1 cellular context compared by ENCODE assay signal in the genomic region with DNA sequence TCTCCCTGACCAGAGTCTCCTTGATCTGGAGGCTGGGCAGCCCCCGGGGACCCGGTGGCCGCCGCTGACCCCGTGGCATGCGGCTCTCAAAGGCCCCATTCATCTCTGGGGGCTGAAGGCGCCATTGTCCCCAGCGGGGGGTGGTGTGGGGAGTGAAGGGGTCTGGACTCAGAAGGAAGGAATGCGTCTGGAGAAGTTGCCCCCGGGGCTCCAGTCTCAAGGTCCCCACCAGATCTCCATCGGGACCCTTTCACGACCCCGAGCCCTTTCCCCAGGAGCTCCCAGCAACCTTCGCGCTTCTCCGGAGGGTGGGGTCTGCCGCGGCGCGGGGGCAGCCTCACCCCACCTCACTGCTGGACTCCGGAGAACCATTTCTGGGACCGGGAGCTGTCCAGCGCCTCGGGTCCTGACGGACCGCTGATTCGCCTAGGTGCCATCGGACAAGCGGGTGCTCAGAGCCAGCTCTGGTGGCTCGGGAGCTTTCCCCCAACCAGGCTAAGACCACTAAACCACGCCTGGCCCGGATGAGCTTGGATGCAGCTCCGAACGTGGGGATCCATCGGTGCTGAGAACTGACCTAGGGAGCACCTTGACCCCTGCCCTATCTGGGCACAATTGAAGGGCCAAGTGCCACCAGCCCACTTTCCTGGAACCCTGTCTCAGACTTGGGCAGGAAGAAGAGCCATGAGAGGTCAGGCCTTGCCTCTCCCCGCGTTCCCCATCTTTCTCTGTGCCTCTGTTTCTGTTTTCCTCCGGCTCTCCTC.
TF ChIP-seq lines count a peak whose summit lies in the region.

No MANE protein-coding gene starts in this region.

TF ChIP-seq in K562, 482 proteins besides CTCF, POLR2A, EP300 and RAD21 (continued from another document and continues in another):
- TF ChIP-seq, protein P1, sequence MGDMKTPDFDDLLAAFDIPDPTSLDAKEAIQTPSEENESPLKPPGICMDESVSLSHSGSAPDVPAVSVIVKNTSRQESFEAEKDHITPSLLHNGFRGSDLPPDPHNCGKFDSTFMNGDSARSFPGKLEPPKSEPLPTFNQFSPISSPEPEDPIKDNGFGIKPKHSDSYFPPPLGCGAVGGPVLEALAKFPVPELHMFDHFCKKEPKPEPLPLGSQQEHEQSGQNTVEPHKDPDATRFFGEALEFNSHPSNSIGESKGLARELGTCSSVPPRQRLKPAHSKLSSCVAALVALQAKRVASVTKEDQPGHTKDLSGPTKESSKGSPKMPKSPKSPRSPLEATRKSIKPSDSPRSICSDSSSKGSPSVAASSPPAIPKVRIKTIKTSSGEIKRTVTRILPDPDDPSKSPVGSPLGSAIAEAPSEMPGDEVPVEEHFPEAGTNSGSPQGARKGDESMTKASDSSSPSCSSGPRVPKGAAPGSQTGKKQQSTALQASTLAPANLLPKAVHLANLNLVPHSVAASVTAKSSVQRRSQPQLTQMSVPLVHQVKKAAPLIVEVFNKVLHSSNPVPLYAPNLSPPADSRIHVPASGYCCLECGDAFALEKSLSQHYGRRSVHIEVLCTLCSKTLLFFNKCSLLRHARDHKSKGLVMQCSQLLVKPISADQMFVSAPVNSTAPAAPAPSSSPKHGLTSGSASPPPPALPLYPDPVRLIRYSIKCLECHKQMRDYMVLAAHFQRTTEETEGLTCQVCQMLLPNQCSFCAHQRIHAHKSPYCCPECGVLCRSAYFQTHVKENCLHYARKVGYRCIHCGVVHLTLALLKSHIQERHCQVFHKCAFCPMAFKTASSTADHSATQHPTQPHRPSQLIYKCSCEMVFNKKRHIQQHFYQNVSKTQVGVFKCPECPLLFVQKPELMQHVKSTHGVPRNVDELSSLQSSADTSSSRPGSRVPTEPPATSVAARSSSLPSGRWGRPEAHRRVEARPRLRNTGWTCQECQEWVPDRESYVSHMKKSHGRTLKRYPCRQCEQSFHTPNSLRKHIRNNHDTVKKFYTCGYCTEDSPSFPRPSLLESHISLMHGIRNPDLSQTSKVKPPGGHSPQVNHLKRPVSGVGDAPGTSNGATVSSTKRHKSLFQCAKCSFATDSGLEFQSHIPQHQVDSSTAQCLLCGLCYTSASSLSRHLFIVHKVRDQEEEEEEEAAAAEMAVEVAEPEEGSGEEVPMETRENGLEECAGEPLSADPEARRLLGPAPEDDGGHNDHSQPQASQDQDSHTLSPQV (IDR thresholded peaks at IDR 0.05), result no peak
- TF ChIP-seq SIX5 (IDR thresholded peaks at IDR 0.05; ENCODE audit: borderline replicate concordance in 1 of 2, insufficient read depth in 1 of 2, low read depth in 1 of 2, low read length in 2 of 2), result no peak
- TF ChIP-seq PRMT5 (CRISPR knock-in tag; IDR thresholded peaks at IDR 0.05), result peak; percentile 84; the same call in 1 of the 2 replicates
- TF ChIP-seq, protein P2, sequence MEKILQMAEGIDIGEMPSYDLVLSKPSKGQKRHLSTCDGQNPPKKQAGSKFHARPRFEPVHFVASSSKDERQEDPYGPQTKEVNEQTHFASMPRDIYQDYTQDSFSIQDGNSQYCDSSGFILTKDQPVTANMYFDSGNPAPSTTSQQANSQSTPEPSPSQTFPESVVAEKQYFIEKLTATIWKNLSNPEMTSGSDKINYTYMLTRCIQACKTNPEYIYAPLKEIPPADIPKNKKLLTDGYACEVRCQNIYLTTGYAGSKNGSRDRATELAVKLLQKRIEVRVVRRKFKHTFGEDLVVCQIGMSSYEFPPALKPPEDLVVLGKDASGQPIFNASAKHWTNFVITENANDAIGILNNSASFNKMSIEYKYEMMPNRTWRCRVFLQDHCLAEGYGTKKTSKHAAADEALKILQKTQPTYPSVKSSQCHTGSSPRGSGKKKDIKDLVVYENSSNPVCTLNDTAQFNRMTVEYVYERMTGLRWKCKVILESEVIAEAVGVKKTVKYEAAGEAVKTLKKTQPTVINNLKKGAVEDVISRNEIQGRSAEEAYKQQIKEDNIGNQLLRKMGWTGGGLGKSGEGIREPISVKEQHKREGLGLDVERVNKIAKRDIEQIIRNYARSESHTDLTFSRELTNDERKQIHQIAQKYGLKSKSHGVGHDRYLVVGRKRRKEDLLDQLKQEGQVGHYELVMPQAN (IDR thresholded peaks at IDR 0.05; ENCODE audit: borderline replicate concordance), result no peak
- 0 out of 2 replicates have a peak, but pooled peaks have one; percentile 19 for TF ChIP-seq EGR1 (conservative IDR thresholded peaks at IDR 0.05)
- TF ChIP-seq ZBTB7A (IDR thresholded peaks at IDR 0.05; ENCODE audit: borderline replicate concordance, control insufficient read depth, low read depth, low read length), result peak; percentile 51; the same call in 1 of the 2 replicates
- TF ChIP-seq KDM1A (IDR thresholded peaks at IDR 0.05), result no peak
- no peak for TF ChIP-seq ZFP36 (IDR thresholded peaks at IDR 0.05; ENCODE audit: low read depth, low read length, partially characterized antibody)
- no peak for TF ChIP-seq ASH1L (IDR thresholded peaks at IDR 0.05; ENCODE audit: borderline replicate concordance, low read depth, partially characterized antibody)
- 0 out of 2 replicates have a peak, but pooled peaks have one; percentile 15 for TF ChIP-seq TGIF2 (CRISPR knock-in tag; IDR thresholded peaks at IDR 0.05)
- TF ChIP-seq, protein P3, sequence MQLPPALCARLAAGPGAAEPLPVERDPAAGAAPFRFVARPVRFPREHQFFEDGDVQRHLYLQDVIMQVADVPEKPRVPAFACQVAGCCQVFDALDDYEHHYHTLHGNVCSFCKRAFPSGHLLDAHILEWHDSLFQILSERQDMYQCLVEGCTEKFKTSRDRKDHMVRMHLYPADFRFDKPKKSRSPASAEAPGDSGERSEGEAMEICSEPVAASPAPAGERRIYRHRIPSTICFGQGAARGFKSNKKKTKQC (CRISPR knock-in tag; IDR thresholded peaks at IDR 0.05), result peak; percentile 87; the same call in 1 of the 2 replicates
- TF ChIP-seq ZNF232 (CRISPR knock-in tag; IDR thresholded peaks at IDR 0.05), result peak; percentile 76
- no peak for TF ChIP-seq ZNF699 (CRISPR knock-in tag; IDR thresholded peaks at IDR 0.05; ENCODE audit: insufficient replicate concordance)
- no peak for TF ChIP-seq STAG1 (CRISPR knock-in tag; IDR thresholded peaks at IDR 0.05; ENCODE audit: borderline replicate concordance)
- TF ChIP-seq GABPB1 (CRISPR knock-in tag; IDR thresholded peaks at IDR 0.05), result 0 out of 2 replicates have a peak, but pooled peaks have one; percentile 32
- no peak for TF ChIP-seq EZH2 (IDR thresholded peaks at IDR 0.05; ENCODE audit: borderline replicate concordance, low read depth, low read length)
- TF ChIP-seq, protein P4, sequence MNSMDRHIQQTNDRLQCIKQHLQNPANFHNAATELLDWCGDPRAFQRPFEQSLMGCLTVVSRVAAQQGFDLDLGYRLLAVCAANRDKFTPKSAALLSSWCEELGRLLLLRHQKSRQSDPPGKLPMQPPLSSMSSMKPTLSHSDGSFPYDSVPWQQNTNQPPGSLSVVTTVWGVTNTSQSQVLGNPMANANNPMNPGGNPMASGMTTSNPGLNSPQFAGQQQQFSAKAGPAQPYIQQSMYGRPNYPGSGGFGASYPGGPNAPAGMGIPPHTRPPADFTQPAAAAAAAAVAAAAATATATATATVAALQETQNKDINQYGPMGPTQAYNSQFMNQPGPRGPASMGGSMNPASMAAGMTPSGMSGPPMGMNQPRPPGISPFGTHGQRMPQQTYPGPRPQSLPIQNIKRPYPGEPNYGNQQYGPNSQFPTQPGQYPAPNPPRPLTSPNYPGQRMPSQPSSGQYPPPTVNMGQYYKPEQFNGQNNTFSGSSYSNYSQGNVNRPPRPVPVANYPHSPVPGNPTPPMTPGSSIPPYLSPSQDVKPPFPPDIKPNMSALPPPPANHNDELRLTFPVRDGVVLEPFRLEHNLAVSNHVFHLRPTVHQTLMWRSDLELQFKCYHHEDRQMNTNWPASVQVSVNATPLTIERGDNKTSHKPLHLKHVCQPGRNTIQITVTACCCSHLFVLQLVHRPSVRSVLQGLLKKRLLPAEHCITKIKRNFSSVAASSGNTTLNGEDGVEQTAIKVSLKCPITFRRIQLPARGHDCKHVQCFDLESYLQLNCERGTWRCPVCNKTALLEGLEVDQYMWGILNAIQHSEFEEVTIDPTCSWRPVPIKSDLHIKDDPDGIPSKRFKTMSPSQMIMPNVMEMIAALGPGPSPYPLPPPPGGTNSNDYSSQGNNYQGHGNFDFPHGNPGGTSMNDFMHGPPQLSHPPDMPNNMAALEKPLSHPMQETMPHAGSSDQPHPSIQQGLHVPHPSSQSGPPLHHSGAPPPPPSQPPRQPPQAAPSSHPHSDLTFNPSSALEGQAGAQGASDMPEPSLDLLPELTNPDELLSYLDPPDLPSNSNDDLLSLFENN (IDR thresholded peaks at IDR 0.05; ENCODE audit: low read depth in 2 of 2, low read length in 2 of 2), result no peak
- TF ChIP-seq POLR2G (IDR thresholded peaks at IDR 0.05; ENCODE audit: low read depth, low read length), result no peak
- TF ChIP-seq NCOA1 (IDR thresholded peaks at IDR 0.05; ENCODE audit: low read depth), result 0 out of 2 replicates have a peak, but pooled peaks have one; percentile 43
- no peak for TF ChIP-seq MAFF (IDR thresholded peaks at IDR 0.05; ENCODE audit: low read length)
- TF ChIP-seq ATF7 (IDR thresholded peaks at IDR 0.05), result no peak
- no peak for TF ChIP-seq PHB2 (IDR thresholded peaks at IDR 0.05; ENCODE audit: low read depth)
- TF ChIP-seq, protein P5, sequence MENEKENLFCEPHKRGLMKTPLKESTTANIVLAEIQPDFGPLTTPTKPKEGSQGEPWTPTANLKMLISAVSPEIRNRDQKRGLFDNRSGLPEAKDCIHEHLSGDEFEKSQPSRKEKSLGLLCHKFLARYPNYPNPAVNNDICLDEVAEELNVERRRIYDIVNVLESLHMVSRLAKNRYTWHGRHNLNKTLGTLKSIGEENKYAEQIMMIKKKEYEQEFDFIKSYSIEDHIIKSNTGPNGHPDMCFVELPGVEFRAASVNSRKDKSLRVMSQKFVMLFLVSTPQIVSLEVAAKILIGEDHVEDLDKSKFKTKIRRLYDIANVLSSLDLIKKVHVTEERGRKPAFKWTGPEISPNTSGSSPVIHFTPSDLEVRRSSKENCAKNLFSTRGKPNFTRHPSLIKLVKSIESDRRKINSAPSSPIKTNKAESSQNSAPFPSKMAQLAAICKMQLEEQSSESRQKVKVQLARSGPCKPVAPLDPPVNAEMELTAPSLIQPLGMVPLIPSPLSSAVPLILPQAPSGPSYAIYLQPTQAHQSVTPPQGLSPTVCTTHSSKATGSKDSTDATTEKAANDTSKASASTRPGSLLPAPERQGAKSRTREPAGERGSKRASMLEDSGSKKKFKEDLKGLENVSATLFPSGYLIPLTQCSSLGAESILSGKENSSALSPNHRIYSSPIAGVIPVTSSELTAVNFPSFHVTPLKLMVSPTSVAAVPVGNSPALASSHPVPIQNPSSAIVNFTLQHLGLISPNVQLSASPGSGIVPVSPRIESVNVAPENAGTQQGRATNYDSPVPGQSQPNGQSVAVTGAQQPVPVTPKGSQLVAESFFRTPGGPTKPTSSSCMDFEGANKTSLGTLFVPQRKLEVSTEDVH (IDR thresholded peaks at IDR 0.05; ENCODE audit: low read depth, partially characterized antibody), result no peak
- no peak for TF ChIP-seq ZNF165 (CRISPR knock-in tag; IDR thresholded peaks at IDR 0.05; ENCODE audit: borderline replicate concordance)
- no peak for TF ChIP-seq ZKSCAN3 (CRISPR knock-in tag; IDR thresholded peaks at IDR 0.05)
- no peak for TF ChIP-seq CXXC5 (CRISPR knock-in tag; IDR thresholded peaks at IDR 0.05)
- TF ChIP-seq ZBTB1 (CRISPR knock-in tag; IDR thresholded peaks at IDR 0.05; ENCODE audit: borderline replicate concordance, low read depth), result 0 out of 2 replicates have a peak, but pooled peaks have one; percentile 34
- TF ChIP-seq KHSRP (IDR thresholded peaks at IDR 0.05), result no peak
- no peak for TF ChIP-seq KDM2B (CRISPR knock-in tag; IDR thresholded peaks at IDR 0.05)
- TF ChIP-seq, protein P6, sequence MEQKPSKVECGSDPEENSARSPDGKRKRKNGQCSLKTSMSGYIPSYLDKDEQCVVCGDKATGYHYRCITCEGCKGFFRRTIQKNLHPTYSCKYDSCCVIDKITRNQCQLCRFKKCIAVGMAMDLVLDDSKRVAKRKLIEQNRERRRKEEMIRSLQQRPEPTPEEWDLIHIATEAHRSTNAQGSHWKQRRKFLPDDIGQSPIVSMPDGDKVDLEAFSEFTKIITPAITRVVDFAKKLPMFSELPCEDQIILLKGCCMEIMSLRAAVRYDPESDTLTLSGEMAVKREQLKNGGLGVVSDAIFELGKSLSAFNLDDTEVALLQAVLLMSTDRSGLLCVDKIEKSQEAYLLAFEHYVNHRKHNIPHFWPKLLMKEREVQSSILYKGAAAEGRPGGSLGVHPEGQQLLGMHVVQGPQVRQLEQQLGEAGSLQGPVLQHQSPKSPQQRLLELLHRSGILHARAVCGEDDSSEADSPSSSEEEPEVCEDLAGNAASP (IDR thresholded peaks at IDR 0.05), result no peak
- no peak for TF ChIP-seq HLTF (IDR thresholded peaks at IDR 0.05)
- no peak for TF ChIP-seq MCM5 (IDR thresholded peaks at IDR 0.05; ENCODE audit: low read depth)
- TF ChIP-seq, protein P7, sequence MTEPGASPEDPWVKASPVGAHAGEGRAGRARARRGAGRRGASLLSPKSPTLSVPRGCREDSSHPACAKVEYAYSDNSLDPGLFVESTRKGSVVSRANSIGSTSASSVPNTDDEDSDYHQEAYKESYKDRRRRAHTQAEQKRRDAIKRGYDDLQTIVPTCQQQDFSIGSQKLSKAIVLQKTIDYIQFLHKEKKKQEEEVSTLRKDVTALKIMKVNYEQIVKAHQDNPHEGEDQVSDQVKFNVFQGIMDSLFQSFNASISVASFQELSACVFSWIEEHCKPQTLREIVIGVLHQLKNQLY (CRISPR knock-in tag; conservative IDR thresholded peaks at IDR 0.05), result no peak
- TF ChIP-seq THRAP3 (IDR thresholded peaks at IDR 0.05; ENCODE audit: borderline replicate concordance), result no peak
- TF ChIP-seq, protein P8, sequence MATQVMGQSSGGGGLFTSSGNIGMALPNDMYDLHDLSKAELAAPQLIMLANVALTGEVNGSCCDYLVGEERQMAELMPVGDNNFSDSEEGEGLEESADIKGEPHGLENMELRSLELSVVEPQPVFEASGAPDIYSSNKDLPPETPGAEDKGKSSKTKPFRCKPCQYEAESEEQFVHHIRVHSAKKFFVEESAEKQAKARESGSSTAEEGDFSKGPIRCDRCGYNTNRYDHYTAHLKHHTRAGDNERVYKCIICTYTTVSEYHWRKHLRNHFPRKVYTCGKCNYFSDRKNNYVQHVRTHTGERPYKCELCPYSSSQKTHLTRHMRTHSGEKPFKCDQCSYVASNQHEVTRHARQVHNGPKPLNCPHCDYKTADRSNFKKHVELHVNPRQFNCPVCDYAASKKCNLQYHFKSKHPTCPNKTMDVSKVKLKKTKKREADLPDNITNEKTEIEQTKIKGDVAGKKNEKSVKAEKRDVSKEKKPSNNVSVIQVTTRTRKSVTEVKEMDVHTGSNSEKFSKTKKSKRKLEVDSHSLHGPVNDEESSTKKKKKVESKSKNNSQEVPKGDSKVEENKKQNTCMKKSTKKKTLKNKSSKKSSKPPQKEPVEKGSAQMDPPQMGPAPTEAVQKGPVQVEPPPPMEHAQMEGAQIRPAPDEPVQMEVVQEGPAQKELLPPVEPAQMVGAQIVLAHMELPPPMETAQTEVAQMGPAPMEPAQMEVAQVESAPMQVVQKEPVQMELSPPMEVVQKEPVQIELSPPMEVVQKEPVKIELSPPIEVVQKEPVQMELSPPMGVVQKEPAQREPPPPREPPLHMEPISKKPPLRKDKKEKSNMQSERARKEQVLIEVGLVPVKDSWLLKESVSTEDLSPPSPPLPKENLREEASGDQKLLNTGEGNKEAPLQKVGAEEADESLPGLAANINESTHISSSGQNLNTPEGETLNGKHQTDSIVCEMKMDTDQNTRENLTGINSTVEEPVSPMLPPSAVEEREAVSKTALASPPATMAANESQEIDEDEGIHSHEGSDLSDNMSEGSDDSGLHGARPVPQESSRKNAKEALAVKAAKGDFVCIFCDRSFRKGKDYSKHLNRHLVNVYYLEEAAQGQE (CRISPR knock-in tag; IDR thresholded peaks at IDR 0.05; ENCODE audit: low read depth), result peak; percentile 98
